ENCODE assay signal across 16 cellular contexts in genomic region chr7:6259257-6259656, GRCh38. TPM values are rescaled to one million over a fixed set of nuclear protein-coding genes. Genes with fewer than 3 reads are reported as not detected.
DNase-seq lines count a peak whose midpoint lies in the region; ATAC-seq, FAIRE-seq and TF ChIP-seq lines count a peak whose summit lies in the region.
"Had no signal": no experiment of that assay in that cellular context is flagged by ENCODE, and none has a peak within 500 bp of the region (broad histone marks: within the 10 kb centered on the region; RNA-seq: fewer than 3 reads in every experiment).

No MANE protein-coding gene starts in this region.

- H3K36me3 Mint-ChIP-seq in activated T-helper 17 cell treated with anti-CD3 and anti-CD28 coated beads, Interleukin-2, amount 50 U/mL, for 72 hours (ENCODE audit: low read depth) = no peaks in the 10 kb centered on the region
- H3K36me3 Mint-ChIP-seq in memory B cell (no peaks in the 10 kb centered on the region), endodermal cell (ENCODE audit: low read depth) (no peaks in the 10 kb centered on the region)

- no peak for TF ChIP-seq EP300 in stomach (IDR thresholded peaks at IDR 0.05)

- no peak for TF ChIP-seq POLR2A in stomach (IDR thresholded peaks at IDR 0.05)

- peak overlapping the region; percentile 78 for H3K27ac Mint-ChIP-seq in activated T-helper 17 cell treated with anti-CD3 and anti-CD28 coated beads, Interleukin-2, amount 50 U/mL, for 72 hours
- peak overlapping the region; percentile 85 for H3K27ac Mint-ChIP-seq in memory B cell
- H3K27ac Mint-ChIP-seq in endodermal cell = no peak overlapping the region
- H3K27ac Mint-ChIP-seq: stimulated activated naive CD8-positive, alpha-beta T cell treated with anti-CD3 and anti-CD28 coated beads, Interleukin-15, amount 100 ng/mL, for 72 hours had no signal

- H3K4me3 ChIP-seq in stomach (no peak overlapping the region), endodermal cell (ENCODE audit: low read length) (no peak overlapping the region)
- H3K4me3 ChIP-seq: HAP-1 had no signal

- H3K27ac ChIP-seq in stomach (peak overlapping the region in 4 of 5 donors; percentile 48 to 74 (median 63)), endodermal cell (ENCODE audit: low read depth, low read length) (no peak overlapping the region), foreskin keratinocyte (no peak overlapping the region)

- H3K27me3 Mint-ChIP-seq in activated T-helper 17 cell treated with anti-CD3 and anti-CD28 coated beads, Interleukin-2, amount 50 U/mL, for 72 hours = no peaks in the 10 kb centered on the region
- H3K27me3 Mint-ChIP-seq in memory B cell = peaks cover 4% of the 10 kb centered on the region
- peaks cover 95% of the 10 kb centered on the region for H3K27me3 Mint-ChIP-seq in endodermal cell (ENCODE audit: insufficient read depth)

- H3K9ac ChIP-seq in endodermal cell (ENCODE audit: extremely low read depth, low read length, poor library complexity, severe bottlenecking) = no peak overlapping the region

- no peak for DNase-seq in memory B cell (ENCODE audit: low spot score in 2 of 2)
- no peak for DNase-seq in stomach
- DNase-seq in endodermal cell = no peak
- DNase-seq in foreskin keratinocyte = no peak
- no peak for DNase-seq in cerebellar nuclear complex (lab: John Stamatoyannopoulos, UW)
- DNase-seq in frontal cortex (ENCODE audit: low spot score in 2 of 2) = no peak
- DNase-seq: activated CD4-positive, alpha-beta T cell treated with anti-CD3 and anti-CD28 coated beads, Interleukin-2, amount 50 U/mL, for 4 hours; activated gamma-delta T cell; GF-D8; NCI-H1048; stimulated activated naive CD8-positive, alpha-beta T cell treated with anti-CD3 and anti-CD28 coated beads, Interleukin-15, amount 100 ng/mL, for 72 hours had no signal

- no peaks in the 10 kb centered on the region for H3K9me3 Mint-ChIP-seq in activated T-helper 17 cell treated with anti-CD3 and anti-CD28 coated beads, Interleukin-2, amount 50 U/mL, for 72 hours
- H3K9me3 Mint-ChIP-seq in memory B cell (no peaks in the 10 kb centered on the region), endodermal cell (no peaks in the 10 kb centered on the region)
- H3K9me3 Mint-ChIP-seq: stimulated activated naive CD8-positive, alpha-beta T cell treated with anti-CD3 and anti-CD28 coated beads, Interleukin-15, amount 100 ng/mL, for 72 hours had no signal

- FAIRE-seq in G401.6 (lab: Jason Lieb, UNC) (peak; percentile 52), frontal cortex (lab: Jason Lieb, UNC) (no peak)
- FAIRE-seq: endothelial cell of umbilical vein, HTR-8/SVneo had no signal

- H3K9me3 ChIP-seq in stomach (no peaks in the 10 kb centered on the region), endodermal cell (ENCODE audit: control insufficient read depth, low read length) (no peaks in the 10 kb centered on the region)
- H3K9me3 ChIP-seq: HAP-1 had no signal

- intact Hi-C loops in stomach (cut with DNase I; ENCODE audit: low total_unique reads) = no loop called here

- H3K4me1 ChIP-seq in stomach (peaks cover 47 to 99% (median 74%) of the 10 kb centered on the region in 4 donors), endodermal cell (ENCODE audit: control insufficient read depth, insufficient read depth, low read length) (no peaks in the 10 kb centered on the region), foreskin keratinocyte (peaks cover 6% of the 10 kb centered on the region)
- H3K4me1 ChIP-seq: HAP-1 had no signal

- no peak for ATAC-seq in activated T-helper 17 cell treated with anti-CD3 and anti-CD28 coated beads, Interleukin-2, amount 50 U/mL, for 72 hours (replicated peaks)
- no peak for ATAC-seq in memory B cell (ENCODE audit: low read depth)
- ATAC-seq in foreskin keratinocyte = no peak
- ATAC-seq: stimulated activated naive CD8-positive, alpha-beta T cell treated with anti-CD3 and anti-CD28 coated beads, Interleukin-15, amount 100 ng/mL, for 72 hours had no signal

- H3K4me1 Mint-ChIP-seq in activated T-helper 17 cell treated with anti-CD3 and anti-CD28 coated beads, Interleukin-2, amount 50 U/mL, for 72 hours = peaks cover 47% of the 10 kb centered on the region
- H3K4me1 Mint-ChIP-seq in memory B cell (peaks cover 24% of the 10 kb centered on the region), endodermal cell (peaks cover 23% of the 10 kb centered on the region)

- H3K4me3 Mint-ChIP-seq in activated T-helper 17 cell treated with anti-CD3 and anti-CD28 coated beads, Interleukin-2, amount 50 U/mL, for 72 hours = peak overlapping the region; percentile 50
- H3K4me3 Mint-ChIP-seq in memory B cell (no peak overlapping the region), endodermal cell (no peak overlapping the region)
- H3K4me3 Mint-ChIP-seq: stimulated activated naive CD8-positive, alpha-beta T cell treated with anti-CD3 and anti-CD28 coated beads, Interleukin-15, amount 100 ng/mL, for 72 hours had no signal

- H3K36me3 ChIP-seq in stomach = no peaks in the 10 kb centered on the region
- no peaks in the 10 kb centered on the region for H3K36me3 ChIP-seq in endodermal cell (ENCODE audit: control insufficient read depth, insufficient read depth, low read length)
- H3K36me3 ChIP-seq: HAP-1 had no signal

- WGBS in stomach, 5 donors = 10 to 32% (median 17%) methylated on average over 3 of the region's 3 CpGs
- 100% methylated on average over 1 of the region's 3 CpGs for WGBS in endodermal cell (ENCODE audit: insufficient coverage in 1 of 2, insufficient read length in 1 of 2), 2 experiments

- no peaks in the 10 kb centered on the region for H3K27me3 ChIP-seq in stomach
- H3K27me3 ChIP-seq in endodermal cell (ENCODE audit: control insufficient read depth, insufficient read depth, low read length, poor library complexity, severe bottlenecking) = peaks cover 99% of the 10 kb centered on the region
- H3K27me3 ChIP-seq in foreskin keratinocyte = no peaks in the 10 kb centered on the region

- TF ChIP-seq CTCF in stomach (IDR thresholded peaks at IDR 0.05) (no peak), endodermal cell (conservative IDR thresholded peaks at IDR 0.05) (no peak), foreskin keratinocyte (conservative IDR thresholded peaks at IDR 0.05) (no peak)

RNA-seq across cellular contexts. Expression of gene CYTH3, which starts 13.2 kb away (rescaled TPM):
- 1 to 10 TPM; 2.2 to 8.4 TPM for total RNA-seq in activated T-helper 17 cell treated with anti-CD3 and anti-CD28 coated beads, Interleukin-2, amount 50 U/mL, for 72 hours
- total RNA-seq in stomach (10 to 100 TPM; 13.3 to 33.8 (median 19.0) TPM), endodermal cell (10 to 100 TPM; 10.6 to 10.8 TPM), foreskin keratinocyte (35.7 and 38.0 TPM in 2 replicates), frontal cortex (26.9 TPM)
- polyA plus RNA-seq in stomach (10 to 100 TPM in 2 of 3 donors, 1 to 10 TPM in 1; 5.1 to 17.0 (median 11.1) TPM), foreskin keratinocyte (16.2 and 19.7 TPM in 2 replicates)
- 17.0 TPM for polyA plus RNA-seq in endodermal cell (2013, experiment 1 of 2)
- 16.5 TPM for polyA plus RNA-seq in endodermal cell (2013, experiment 2 of 2)

Comparison
In these comparisons a context has a peak if more than half of its experiments do, and no peak if none do; other contexts are left out.
1. H3K27ac ChIP-seq: peak in stomach (4 of 5); none in endodermal cell (single experiment) and foreskin keratinocyte (single experiment).